21 cellular contexts compared by ENCODE assay signal in genomic region chr2:242015366-242016065, GRCh38.
"Had no signal": no experiment of that assay in that cellular context is flagged by ENCODE, and none has a peak within 500 bp of the region (broad histone marks: within the 10 kb centered on the region; RNA-seq: fewer than 3 reads in every experiment).

No MANE protein-coding gene starts in this region.

- H3K4me1 ChIP-seq: foreskin keratinocyte, parathyroid adenoma, tibial artery, vagina had no signal

- H3K36me3 ChIP-seq: cardiac muscle cell, tibial artery, vagina had no signal

- H3K4me1 Mint-ChIP-seq: nephron, WTC11 had no signal

- H3K27me3 ChIP-seq: cardiac muscle cell, dorsolateral prefrontal cortex, foreskin keratinocyte, tibial artery, vagina had no signal

- H2AFZ ChIP-seq: parathyroid adenoma had no signal

- H3K79me2 ChIP-seq: parathyroid adenoma had no signal

- H3K9me3 ChIP-seq: tibial artery, vagina had no signal

- H3K4me3 Mint-ChIP-seq: activated CD4-positive, alpha-beta T cell treated with anti-CD3 and anti-CD28 coated beads for 36 hours; activated naive CD8-positive, alpha-beta T cell; nephron; T-helper 2 cell treated with Interferon-gamma antibody and Interleukin-4, amounts not matched to agents 5 μg/mL and 100 μg/mL, for 36 hours; WTC11 had no signal

- H3K27ac ChIP-seq: cardiac muscle cell, foreskin keratinocyte, parathyroid adenoma, tibial artery, vagina had no signal

- H3K9ac ChIP-seq: parathyroid adenoma had no signal

- H3K9me3 Mint-ChIP-seq: nephron; T-helper 2 cell treated with Interferon-gamma antibody and Interleukin-4, amounts not matched to agents 5 μg/mL and 100 μg/mL, for 36 hours had no signal

- H3K27me3 Mint-ChIP-seq: activated CD4-positive, alpha-beta T cell treated with anti-CD3 and anti-CD28 coated beads for 36 hours; activated naive CD8-positive, alpha-beta T cell had no signal

- H3K36me3 Mint-ChIP-seq: activated naive CD8-positive, alpha-beta T cell; WTC11 had no signal

- H3K4me3 ChIP-seq: cardiac muscle cell, dorsolateral prefrontal cortex, tibial artery, vagina had no signal

- DNase-seq: activated CD4-positive, alpha-beta T cell treated with anti-CD3 and anti-CD28 coated beads for 36 hours; activated CD4-positive, alpha-beta T cell treated with anti-CD3 and anti-CD28 coated beads, Interleukin-2, amount 50 U/mL, for 48 hours; activated gamma-delta T cell; activated T-cell treated with anti-CD3 and anti-CD28 coated beads, Interleukin-2, amount 50 U/mL, for 48 hours; foreskin keratinocyte; glutamatergic neuron; hippocampal formation; midbrain; stimulated activated CD4-positive, alpha-beta T cell treated with anti-CD3 and anti-CD28 coated beads, Interleukin-1b, Interleukin-23, amount 100 ng/mL, for 48 hours; stimulated activated CD8-positive, alpha-beta memory T cell treated with anti-CD3 and anti-CD28 coated beads, Interleukin-4, amount 100 ng/mL, for 48 hours; stimulated activated naive CD8-positive, alpha-beta T cell treated with anti-CD3 and anti-CD28 coated beads, Interleukin-15, Interleukin-2, amounts not matched to agents 100 U/mL and 50 U/mL, for 24 hours; substantia nigra; tibial artery had no signal

- ATAC-seq: activated CD4-positive, alpha-beta T cell treated with anti-CD3 and anti-CD28 coated beads for 36 hours; foreskin keratinocyte; stimulated activated naive CD8-positive, alpha-beta T cell treated with anti-CD3 and anti-CD28 coated beads, Interleukin-15, Interleukin-2, amounts not matched to agents 100 U/mL and 50 U/mL, for 24 hours; WTC11 had no signal

- H3K27ac Mint-ChIP-seq: activated CD4-positive, alpha-beta T cell treated with anti-CD3 and anti-CD28 coated beads for 36 hours; activated naive CD8-positive, alpha-beta T cell; nephron; T-helper 2 cell treated with Interferon-gamma antibody and Interleukin-4, amounts not matched to agents 5 μg/mL and 100 μg/mL, for 36 hours; WTC11 had no signal
